Comparison of ENCODE assay signal across 7 cellular contexts in genomic region chr3:168088106-168088722, GRCh38. TPM values are rescaled to one million over a fixed set of nuclear protein-coding genes. Genes with fewer than 3 reads are reported as not detected.
DNase-seq lines count a peak whose midpoint lies in the region; ATAC-seq and TF ChIP-seq lines count a peak whose summit lies in the region.

No MANE protein-coding gene starts in this region.

- H3K36me3 ChIP-seq in body of pancreas (replicated peaks in 1 of 2; ENCODE audit: insufficient read depth in 1 of 2, low read depth in 2 of 2) (no peaks in the 10 kb centered on the region), transverse colon (no peaks in the 10 kb centered on the region), Peyer's patch (no peaks in the 10 kb centered on the region)

- intact Hi-C loops in body of pancreas (cut with DNase I) (no loop called here), transverse colon (cut with DNase I; ENCODE audit: low total_unique reads) (no loop called here)

- H3K27ac ChIP-seq in HL-60 (replicated peaks), result no peak overlapping the region
- H3K27ac ChIP-seq in body of pancreas, result peak overlapping the region in 1 of 4 donors; percentile 24
- peak overlapping the region; percentile 4 to 58 (median 32) for H3K27ac ChIP-seq in transverse colon
- H3K27ac ChIP-seq in Peyer's patch, result peak overlapping the region in 2 of 4 donors; percentile 8 to 45

- H3K9me3 ChIP-seq in body of pancreas (no peaks in the 10 kb centered on the region), transverse colon (no peaks in the 10 kb centered on the region), Peyer's patch (no peaks in the 10 kb centered on the region)

- WGBS in body of pancreas, 2 donors, result 51 to 53% methylated on average over 3 of the region's 3 CpGs
- 46 to 47% methylated on average over 3 of the region's 3 CpGs for WGBS in transverse colon (ENCODE audit: low coverage in 1 of 2), 2 donors

- H3K4me1 ChIP-seq in body of pancreas, result peaks cover 58% of the 10 kb centered on the region
- H3K4me1 ChIP-seq in transverse colon, result peaks cover 4 to 71% (median 51%) of the 10 kb centered on the region in 4 donors
- H3K4me1 ChIP-seq in Peyer's patch, result peaks cover 0 to 49% (median 0%) of the 10 kb centered on the region in 4 donors

- no peak for TF ChIP-seq EP300 in transverse colon (IDR thresholded peaks at IDR 0.05; ENCODE audit: low read depth)

- ATAC-seq in GM18502 (IDR thresholded peaks at IDR 0.05; ENCODE audit: poor library complexity, unreplicated experiment) (peak; percentile 78), GM21717 (IDR thresholded peaks at IDR 0.05; ENCODE audit: unreplicated experiment) (peak; percentile 70), body of pancreas (peak; percentile 48)

- in situ Hi-C loops in transverse colon (cut with MboI; ENCODE audit: low pct_ligation_motif_present in 1 of 4, low pct_unique_long_range_greater_than_20kb in 1 of 4, low sequenced_read_pairs in 3 of 4), result no loop called here

- H3K4me3 ChIP-seq in HL-60 (replicated peaks; ENCODE audit: insufficient read depth, low read length) (no peak overlapping the region), body of pancreas (no peak overlapping the region), transverse colon (no peak overlapping the region), Peyer's patch (no peak overlapping the region)

- no peak for TF ChIP-seq POLR2A in body of pancreas (IDR thresholded peaks at IDR 0.05)
- TF ChIP-seq POLR2A in transverse colon (IDR thresholded peaks at IDR 0.05), result no peak
- TF ChIP-seq POLR2A in Peyer's patch (IDR thresholded peaks at IDR 0.05), result no peak

- H3K27me3 ChIP-seq in HL-60 (ENCODE audit: insufficient read depth, poor library complexity, severe bottlenecking), result no peaks in the 10 kb centered on the region
- H3K27me3 ChIP-seq in body of pancreas, result no peaks in the 10 kb centered on the region
- no peaks in the 10 kb centered on the region for H3K27me3 ChIP-seq in transverse colon
- H3K27me3 ChIP-seq in Peyer's patch, result no peaks in the 10 kb centered on the region

- peak; percentile 19 for TF ChIP-seq CTCF in HL-60 (IDR thresholded peaks at IDR 0.05; ENCODE audit: insufficient read depth, low read length)
- peak in 6 of 7 experiments; percentile 12 to 47 (median 38) for TF ChIP-seq CTCF in body of pancreas (IDR thresholded peaks at IDR 0.05)
- peak; percentile 15 to 61 (median 38) for TF ChIP-seq CTCF in transverse colon (IDR thresholded peaks at IDR 0.05)
- TF ChIP-seq CTCF in Peyer's patch (IDR thresholded peaks at IDR 0.05), result peak in 3 of 6 experiments; percentile 50 to 58 (median 52)

- DNase-seq in HL-60 (ENCODE audit: low read depth in 1 of 2, low spot score in 1 of 2), result peak in 1 of 2 experiments; percentile 37
- DNase-seq in body of pancreas, result peak; percentile 13 to 33 (median 19)
- peak; percentile 38 for DNase-seq in transverse colon
- DNase-seq in Peyer's patch, result no peak
- no peak for DNase-seq in HPDE6-E6E7 (ENCODE audit: extremely low spot score)

RNA-seq across cellular contexts. Expression of gene GOLIM4, which starts 7.5 kb away (rescaled TPM):
- total RNA-seq in body of pancreas (10 to 100 TPM; 21.0 to 32.6 TPM), transverse colon (100 to 1,000 TPM in 2 of 4 donors, 10 to 100 TPM in 2; 87.2 to 120 (median 101) TPM), Peyer's patch (100 to 1,000 TPM; 102 to 186 (median 139) TPM)

Comparison
In these comparisons a context has a peak if more than half of its experiments do, and no peak if none do; other contexts are left out.
1. DNase-seq: peak in body of pancreas (4 of 4) and transverse colon (single experiment); none in Peyer's patch (0 of 3) and HPDE6-E6E7 (single experiment).
2. Peak in every context shown above with its lines, with median percentiles within 50 percentile points of each other: ATAC-seq.